Comparison of ENCODE assay signal across 8 cellular contexts in the genomic region with DNA sequence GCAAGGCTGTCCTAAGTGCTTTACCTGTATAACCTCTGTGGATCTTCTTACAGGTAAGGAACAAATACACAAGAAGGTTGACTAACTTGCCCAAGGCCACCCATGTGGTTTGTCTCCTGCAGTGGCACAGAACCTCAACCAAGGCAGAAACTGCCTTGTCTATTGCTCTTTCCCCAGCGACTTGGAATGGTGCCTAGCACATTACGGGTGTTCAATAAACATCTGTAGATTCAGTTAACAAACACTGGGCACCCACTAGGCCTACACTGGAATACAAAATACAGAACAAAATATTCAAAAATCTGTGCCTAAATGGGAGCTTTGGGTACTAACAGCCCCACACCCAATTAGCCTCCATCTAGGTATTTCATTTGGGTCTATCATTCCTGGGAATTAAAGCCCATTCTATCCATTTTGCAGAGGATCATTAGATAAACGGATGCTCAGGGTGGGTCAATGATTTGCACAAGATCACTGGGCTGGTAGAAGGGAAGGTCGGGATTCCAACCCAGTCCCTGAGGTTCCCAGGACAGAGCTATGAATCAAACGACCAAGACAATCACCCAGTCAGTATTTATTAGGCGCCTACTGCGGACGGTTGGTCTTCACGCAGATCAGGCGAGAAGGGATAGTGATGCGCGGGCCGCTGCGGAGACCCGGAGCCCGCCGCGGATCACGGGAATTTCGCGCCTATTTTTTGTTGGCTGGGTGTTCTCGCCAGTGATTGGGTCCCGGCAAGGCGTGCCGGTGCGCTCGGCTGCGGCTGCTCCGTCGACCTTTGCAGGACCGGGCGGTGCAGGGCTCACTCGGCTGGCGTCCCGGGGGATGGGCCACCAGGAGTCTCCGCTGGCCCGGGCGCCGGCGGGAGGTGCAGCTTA. TPM values are rescaled to one million over a fixed set of nuclear protein-coding genes. Genes with fewer than 3 reads are reported as not detected.
DNase-seq lines count a peak whose midpoint lies in the region; ATAC-seq, FAIRE-seq and TF ChIP-seq lines count a peak whose summit lies in the region.

A gene (plus strand): TSS at position 771 of the 878 bp plus-strand sequence. CDS start 55 bp downstream, at position 826.

- no peaks in the 10 kb centered on the region; the same call in 2 of the 3 replicates for H3K9me3 Mint-ChIP-seq in GM23338
- H3K9me3 Mint-ChIP-seq in astrocyte (ENCODE audit: unreplicated experiment): no peaks in the 10 kb centered on the region

- H3K4me1 Mint-ChIP-seq in GM23338: peaks cover 36% of the 10 kb centered on the region
- H3K4me1 Mint-ChIP-seq in astrocyte (ENCODE audit: low read depth, unreplicated experiment): peaks cover 18% of the 10 kb centered on the region

- H4K20me1 ChIP-seq in GM23338 (replicated peaks; ENCODE audit: insufficient read depth): peaks cover 26% of the 10 kb centered on the region
- peaks cover 32% of the 10 kb centered on the region for H4K20me1 ChIP-seq in astrocyte (ENCODE audit: insufficient read depth, low read length)
- H4K20me1 ChIP-seq in smooth muscle cell (ENCODE audit: low read depth): peaks cover 31% of the 10 kb centered on the region

- H3K4me2 ChIP-seq in GM23338 (peak within 1 kb of the TSS; percentile 90), astrocyte (ENCODE audit: low read length) (peak within 1 kb of the TSS; percentile 100), smooth muscle cell (peak within 1 kb of the TSS; percentile 99)

- peak; percentile 77 for ATAC-seq in GM23338

- H2AFZ ChIP-seq in GM23338 (peak within 1 kb of the TSS; percentile 88), astrocyte (ENCODE audit: low read depth, low read length) (peak within 1 kb of the TSS; percentile 97), smooth muscle cell (ENCODE audit: low read depth) (peak within 1 kb of the TSS; percentile 48)

- H3K27ac Mint-ChIP-seq in GM23338 (peak within 1 kb of the TSS; percentile 100), astrocyte (ENCODE audit: unreplicated experiment) (peak within 1 kb of the TSS; percentile 100)

- H3K9me3 ChIP-seq in SJCRH30 (replicated peaks) (no peaks in the 10 kb centered on the region), astrocyte (ENCODE audit: insufficient read depth, low read depth, low read length) (no peaks in the 10 kb centered on the region), iPS-15b (ENCODE audit: control insufficient read depth, insufficient read depth, low read length) (no peaks in the 10 kb centered on the region), smooth muscle cell (replicated peaks; ENCODE audit: low read depth) (no peaks in the 10 kb centered on the region)

- H3K27me3 Mint-ChIP-seq in GM23338 (ENCODE audit: insufficient read depth, low read depth, poor library complexity) (peaks cover 6% of the 10 kb centered on the region), astrocyte (ENCODE audit: low read depth, unreplicated experiment) (peaks cover 3% of the 10 kb centered on the region)

- no peaks in the 10 kb centered on the region for H3K9me2 ChIP-seq in GM23338 (ENCODE audit: insufficient read depth)

- peaks cover 33% of the 10 kb centered on the region for H3K4me1 ChIP-seq in GM23338 (ENCODE audit: insufficient read depth)
- H3K4me1 ChIP-seq in SJCRH30: peaks cover 3% of the 10 kb centered on the region; the same call in 1 of the 2 replicates
- peaks cover 18% of the 10 kb centered on the region for H3K4me1 ChIP-seq in astrocyte (ENCODE audit: insufficient read depth, low read length)
- peaks cover 18% of the 10 kb centered on the region for H3K4me1 ChIP-seq in iPS-15b (ENCODE audit: control insufficient read depth, insufficient read depth, low read length)
- peaks cover 19% of the 10 kb centered on the region for H3K4me1 ChIP-seq in smooth muscle cell (ENCODE audit: low read depth)

- H3K36me3 ChIP-seq in GM06990 (ENCODE audit: control insufficient read depth, insufficient read depth, low read length) (no peaks in the 10 kb centered on the region), GM23338 (ENCODE audit: insufficient read depth) (0 out of 2 replicates have a peak, but pooled peaks cover 13% of the 10 kb centered on the region), SJCRH30 (peaks cover 12% of the 10 kb centered on the region), astrocyte (ENCODE audit: insufficient read depth, low read length) (peaks cover 6% of the 10 kb centered on the region), iPS-15b (ENCODE audit: control insufficient read depth, insufficient read depth, low read length) (peaks cover 8% of the 10 kb centered on the region), smooth muscle cell (ENCODE audit: low read depth) (no peaks in the 10 kb centered on the region)

- H3K4me3 Mint-ChIP-seq in GM23338: peak within 1 kb of the TSS; percentile 90
- H3K4me3 Mint-ChIP-seq in astrocyte (ENCODE audit: unreplicated experiment): peak within 1 kb of the TSS; percentile 96

- no peak for FAIRE-seq in astrocyte (lab: Jason Lieb, UNC)

- no peaks in the 10 kb centered on the region for H3K27me3 ChIP-seq in GM06990 (replicated peaks; ENCODE audit: control insufficient read depth, insufficient read depth, low read length)
- H3K27me3 ChIP-seq in GM23338 (ENCODE audit: insufficient read depth): no peaks in the 10 kb centered on the region
- H3K27me3 ChIP-seq in SJCRH30: no peaks in the 10 kb centered on the region; the same call in 1 of the 2 replicates
- H3K27me3 ChIP-seq in astrocyte (ENCODE audit: insufficient read depth, low read length): no peaks in the 10 kb centered on the region
- H3K27me3 ChIP-seq in iPS-15b (ENCODE audit: control insufficient read depth, insufficient read depth, low read length): no peaks in the 10 kb centered on the region
- no peaks in the 10 kb centered on the region for H3K27me3 ChIP-seq in smooth muscle cell (ENCODE audit: low read depth)

- peak within 1 kb of the TSS; percentile 97 for H3K9ac ChIP-seq in astrocyte (ENCODE audit: low read length)
- peak within 1 kb of the TSS; percentile 99 for H3K9ac ChIP-seq in iPS-15b (ENCODE audit: low read depth, low read length)
- H3K9ac ChIP-seq in smooth muscle cell (ENCODE audit: low read depth): peak within 1 kb of the TSS; percentile 100

- DNase-seq in GM06990 (ENCODE audit: extremely low read depth, insufficient read length) (peak; percentile 86), GM23338 (ENCODE audit: low spot score) (peak; percentile 81), KBM-7 (peak; percentile 80), SJCRH30 (peak; percentile 73 to 76), astrocyte (ENCODE audit: low read depth) (no peak), smooth muscle cell (lab: John Stamatoyannopoulos, UW; ENCODE audit: unreplicated experiment) (no peak), NCI-H2107 treated with DMSO at 0.1 percent for 48 hours (lab: John Stamatoyannopoulos, UW; ENCODE audit: unreplicated experiment) (no peak)

- H3K4me3 ChIP-seq in GM06990 (replicated peaks; ENCODE audit: low read depth, low read length): peak within 1 kb of the TSS; percentile 96
- H3K4me3 ChIP-seq in GM23338: peak within 1 kb of the TSS; percentile 81
- H3K4me3 ChIP-seq in SJCRH30: peak within 1 kb of the TSS; percentile 94
- H3K4me3 ChIP-seq in astrocyte (ENCODE audit: insufficient read depth, low read depth, low read length): peak within 1 kb of the TSS; percentile 83
- peak within 1 kb of the TSS; percentile 90 for H3K4me3 ChIP-seq in iPS-15b (ENCODE audit: low read depth, low read length)
- peak within 1 kb of the TSS; percentile 90 for H3K4me3 ChIP-seq in smooth muscle cell

- H3F3A ChIP-seq in GM23338 (replicated peaks; ENCODE audit: low read depth) (no peaks in the 10 kb centered on the region), smooth muscle cell (ENCODE audit: low read depth) (no peaks in the 10 kb centered on the region)

- H3K27ac ChIP-seq in GM23338 (ENCODE audit: low read depth): peak within 1 kb of the TSS; percentile 98
- peak within 1 kb of the TSS; percentile 99 for H3K27ac ChIP-seq in SJCRH30
- H3K27ac ChIP-seq in astrocyte (ENCODE audit: low read depth, low read length): peak within 1 kb of the TSS; percentile 100
- H3K27ac ChIP-seq in smooth muscle cell (ENCODE audit: low read depth): peak within 1 kb of the TSS; percentile 97

- 4% methylated on average over 40 of the region's 40 CpGs for WGBS in smooth muscle cell (ENCODE audit: low lambda C conversion rate)

- H3K79me2 ChIP-seq in GM23338 (replicated peaks; ENCODE audit: insufficient read depth): peaks cover 32% of the 10 kb centered on the region
- H3K79me2 ChIP-seq in astrocyte (ENCODE audit: insufficient read depth, low read length): peaks cover 35% of the 10 kb centered on the region
- peaks cover 36% of the 10 kb centered on the region for H3K79me2 ChIP-seq in smooth muscle cell (ENCODE audit: low read depth)

- peaks cover 22% of the 10 kb centered on the region for H3K36me3 Mint-ChIP-seq in GM23338 (ENCODE audit: low read depth)
- no peaks in the 10 kb centered on the region for H3K36me3 Mint-ChIP-seq in astrocyte (ENCODE audit: low read depth, unreplicated experiment)

- no peak for TF ChIP-seq CTCF in GM06990 (IDR thresholded peaks at IDR 0.05; ENCODE audit: insufficient read depth, low read length, poor library complexity, severe bottlenecking)
- TF ChIP-seq CTCF in GM23338 (conservative IDR thresholded peaks at IDR 0.05; ENCODE audit: low read depth in 2 of 2): no peak
- TF ChIP-seq CTCF in astrocyte (IDR thresholded peaks at IDR 0.05; ENCODE audit: insufficient read depth, low read depth, low read length): no peak
- no peak for TF ChIP-seq CTCF in smooth muscle cell (IDR thresholded peaks at IDR 0.05; ENCODE audit: borderline replicate concordance, insufficient read depth, poor library complexity, severe bottlenecking)

- in situ Hi-C loops in KBM-7 (cut with MboI; ENCODE audit: low pct_unique_long_range_greater_than_20kb, low sequenced_read_pairs): no loop called here

TF ChIP-seq in GM23338, 12 proteins besides CTCF, POLR2A, EP300 and RAD21 (continues in another document):
- TF ChIP-seq, protein P1, sequence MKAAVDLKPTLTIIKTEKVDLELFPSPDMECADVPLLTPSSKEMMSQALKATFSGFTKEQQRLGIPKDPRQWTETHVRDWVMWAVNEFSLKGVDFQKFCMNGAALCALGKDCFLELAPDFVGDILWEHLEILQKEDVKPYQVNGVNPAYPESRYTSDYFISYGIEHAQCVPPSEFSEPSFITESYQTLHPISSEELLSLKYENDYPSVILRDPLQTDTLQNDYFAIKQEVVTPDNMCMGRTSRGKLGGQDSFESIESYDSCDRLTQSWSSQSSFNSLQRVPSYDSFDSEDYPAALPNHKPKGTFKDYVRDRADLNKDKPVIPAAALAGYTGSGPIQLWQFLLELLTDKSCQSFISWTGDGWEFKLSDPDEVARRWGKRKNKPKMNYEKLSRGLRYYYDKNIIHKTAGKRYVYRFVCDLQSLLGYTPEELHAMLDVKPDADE (IDR thresholded peaks at IDR 0.05): no peak
- TF ChIP-seq ZNF114 (CRISPR knock-in tag; IDR thresholded peaks at IDR 0.05): no peak
- no peak for TF ChIP-seq JUNB (IDR thresholded peaks at IDR 0.05; ENCODE audit: unreplicated experiment)
- no peak for TF ChIP-seq POLR2AphosphoS5 (IDR thresholded peaks at IDR 0.05; ENCODE audit: low read depth)
- TF ChIP-seq EZH2phosphoT487 (IDR thresholded peaks at IDR 0.05; ENCODE audit: unreplicated experiment): no peak

RNA-seq across cellular contexts. Expression of the gene that starts here (rescaled TPM):
- 51.4 and 59.7 TPM in 2 replicates for total RNA-seq in GM23338 (2014; rRNA removed; shearing (Covaris generic))
- 14.2 and 15.9 TPM in 2 replicates for polyA plus RNA-seq in GM23338 (2016; fragmentation: Nextera tagmentation; extraction: Ambion mirVana)
- total RNA-seq in SJCRH30 (2014; rRNA removed; shearing (Covaris generic)): 18.0 and 19.1 TPM in 2 replicates
- total RNA-seq in astrocyte: 18.1 and 18.6 TPM in 2 replicates
- 14.6 and 15.6 TPM in 2 replicates for total RNA-seq in smooth muscle cell
- polyA plus RNA-seq in smooth muscle cell: 9.6 and 11.3 TPM in 2 replicates

Comparison
In these comparisons a context has a peak if more than half of its experiments do, and no peak if none do; other contexts are left out.
1. DNase-seq: peak in GM06990 (single experiment), GM23338 (single experiment), KBM-7 (single experiment) and SJCRH30 (2 of 2); none in astrocyte (single experiment), smooth muscle cell (single experiment) and NCI-H2107 treated with DMSO at 0.1 percent for 48 hours (single experiment).
2. Peak in every context shown above with its lines, with median percentiles within 50 percentile points of each other: H3K4me3 ChIP-seq, H2AFZ ChIP-seq, H3K27ac ChIP-seq, H3K4me2 ChIP-seq and H3K9ac ChIP-seq.